ENCODE assay signal across 1 cellular context in genomic region chr19:4805140-4805539, GRCh38. TPM values are rescaled to one million over a fixed set of nuclear protein-coding genes. Genes with fewer than 3 reads are reported as not detected.
"Had no signal": no experiment of that assay in that cellular context is flagged by ENCODE, and none has a peak within 500 bp of the region (broad histone marks: within the 10 kb centered on the region; RNA-seq: fewer than 3 reads in every experiment).

No MANE protein-coding gene starts in this region.

RNA-seq across cellular contexts. Expression of gene TICAM1, which starts 26.4 kb away (rescaled TPM):
- total RNA-seq: G401 had no signal
